Comparison of ENCODE assay signal across 8 cellular contexts in genomic region chr4:15729910-15730533, GRCh38. TPM values are rescaled to one million over a fixed set of nuclear protein-coding genes. Genes with fewer than 3 reads are reported as not detected.
DNase-seq lines count a peak whose midpoint lies in the region; ATAC-seq and TF ChIP-seq lines count a peak whose summit lies in the region.

No MANE protein-coding gene starts in this region.

- DNase-seq in A172 (ENCODE audit: low spot score) (peak; percentile 27), DMS53 (lab: John Stamatoyannopoulos, UW) (peak; percentile 79), HAP-1 (ENCODE audit: low spot score in 2 of 2) (peak; percentile 19 to 56), NCI-H2196 (lab: John Stamatoyannopoulos, UW; ENCODE audit: unreplicated experiment) (peak; percentile 31), left ventricle myocardium inferior (no peak), sciatic nerve (ENCODE audit: low spot score) (no peak), 8988T (no peak)

- ATAC-seq in activated T-helper 17 cell treated with anti-CD3 and anti-CD28 coated beads, Interleukin-2, amount 50 U/mL, for 72 hours (replicated peaks): peak; percentile 49
- peak; percentile 65 for ATAC-seq in sciatic nerve

- no peaks in the 10 kb centered on the region for H3K9me3 Mint-ChIP-seq in activated T-helper 17 cell treated with anti-CD3 and anti-CD28 coated beads, Interleukin-2, amount 50 U/mL, for 72 hours

- H3K36me3 ChIP-seq in HAP-1 (replicated peaks) (no peaks in the 10 kb centered on the region), left ventricle myocardium inferior (no peaks in the 10 kb centered on the region)

- H3K4me1 Mint-ChIP-seq in activated T-helper 17 cell treated with anti-CD3 and anti-CD28 coated beads, Interleukin-2, amount 50 U/mL, for 72 hours: no peaks in the 10 kb centered on the region

- H3K4me3 Mint-ChIP-seq in activated T-helper 17 cell treated with anti-CD3 and anti-CD28 coated beads, Interleukin-2, amount 50 U/mL, for 72 hours: no peak overlapping the region

- H3K9me3 ChIP-seq in HAP-1: no peaks in the 10 kb centered on the region
- no peaks in the 10 kb centered on the region for H3K9me3 ChIP-seq in left ventricle myocardium inferior (replicated peaks)

- H3K27ac ChIP-seq in left ventricle myocardium inferior (replicated peaks): no peak overlapping the region

- peaks cover under 1% of the 10 kb centered on the region for H3K27me3 Mint-ChIP-seq in activated T-helper 17 cell treated with anti-CD3 and anti-CD28 coated beads, Interleukin-2, amount 50 U/mL, for 72 hours

- no peaks in the 10 kb centered on the region for H3K4me1 ChIP-seq in HAP-1
- H3K4me1 ChIP-seq in left ventricle myocardium inferior: no peaks in the 10 kb centered on the region

- intact Hi-C loops in left ventricle myocardium inferior (cut with micrococcal nuclease) (loop anchor here (5.0 kb wide), 1 partner anchor 227 kb away; no protein-coding TSS in a partner anchor), sciatic nerve (cut with DNase I) (no loop called here)

- H3K27me3 ChIP-seq in HAP-1 (ENCODE audit: low read depth): no peaks in the 10 kb centered on the region
- H3K27me3 ChIP-seq in left ventricle myocardium inferior (ENCODE audit: low read depth): no peaks in the 10 kb centered on the region

- no peaks in the 10 kb centered on the region for H3K36me3 Mint-ChIP-seq in activated T-helper 17 cell treated with anti-CD3 and anti-CD28 coated beads, Interleukin-2, amount 50 U/mL, for 72 hours (ENCODE audit: low read depth)

- peak; percentile 91 for TF ChIP-seq CTCF in left ventricle myocardium inferior (IDR thresholded peaks at IDR 0.05; ENCODE audit: borderline replicate concordance)

- in situ Hi-C loops in HAP-1 (cut with MboI; ENCODE audit: low sequenced_read_pairs): no loop called here

- H3K4me3 ChIP-seq in HAP-1 (no peak overlapping the region), left ventricle myocardium inferior (no peak overlapping the region)

- no peak overlapping the region for H3K27ac Mint-ChIP-seq in activated T-helper 17 cell treated with anti-CD3 and anti-CD28 coated beads, Interleukin-2, amount 50 U/mL, for 72 hours

RNA-seq across cellular contexts. Expression of gene BST1, which starts 27.2 kb away (rescaled TPM):
- not detected in 2 replicates for total RNA-seq in A172 (2014; rRNA removed; shearing (Covaris generic))
- total RNA-seq in activated T-helper 17 cell treated with anti-CD3 and anti-CD28 coated beads, Interleukin-2, amount 50 U/mL, for 72 hours: under 1 TPM; 0.32 to 0.58 TPM
- total RNA-seq in left ventricle myocardium inferior: 2.7 TPM
- total RNA-seq in sciatic nerve: 9.1 TPM

RNA-seq across cellular contexts. Expression of gene CD38, which starts 48.1 kb away (rescaled TPM):
- total RNA-seq in A172 (2014; rRNA removed; shearing (Covaris generic)): not detected in 2 replicates
- total RNA-seq in activated T-helper 17 cell treated with anti-CD3 and anti-CD28 coated beads, Interleukin-2, amount 50 U/mL, for 72 hours: 1 to 10 TPM; 3.0 to 3.9 TPM
- total RNA-seq in left ventricle myocardium inferior (1.5 TPM), sciatic nerve (3.4 TPM)

RNA-seq across cellular contexts. Expression of gene FAM200B, which starts 48.4 kb away (rescaled TPM):
- 68.7 and 75.9 TPM in 2 replicates for total RNA-seq in A172 (2014; rRNA removed; shearing (Covaris generic))
- 10 to 100 TPM in 1 of 2 donors, 1 to 10 TPM in 1; 9.2 to 10.3 TPM for total RNA-seq in activated T-helper 17 cell treated with anti-CD3 and anti-CD28 coated beads, Interleukin-2, amount 50 U/mL, for 72 hours
- total RNA-seq in left ventricle myocardium inferior: 29.1 TPM
- 42.8 TPM for total RNA-seq in sciatic nerve

Comparison
In these comparisons a context has a peak if more than half of its experiments do, and no peak if none do; other contexts are left out.
1. DNase-seq: peak in A172 (single experiment), DMS53 (single experiment), HAP-1 (2 of 2) and NCI-H2196 (single experiment); none in left ventricle myocardium inferior (single experiment), sciatic nerve (single experiment) and 8988T (single experiment).